ENCODE assay signal across 8 cellular contexts in genomic region chr16:3134338-3135119, GRCh38. TPM values are rescaled to one million over a fixed set of nuclear protein-coding genes. Genes with fewer than 3 reads are reported as not detected.
A peak's percentile ranks its signal among the peaks of the same experiment; 100 is the strongest.
DNase-seq lines count a peak whose midpoint lies in the region; ATAC-seq and TF ChIP-seq lines count a peak whose summit lies in the region.

TSS of gene ZNF213 (plus strand) at chr16:3135029. CDS start at chr16:3137281, 2,252 bp downstream.

- peaks cover 3% of the 10 kb centered on the region; the same call in 1 of the 2 replicates for H3K9me3 ChIP-seq in AG04450 (ENCODE audit: control insufficient read depth, insufficient read depth, low read length)

- H3K27ac ChIP-seq in AG04450 (ENCODE audit: low read depth, low read length): peak within 1 kb of the TSS; percentile 85

- peak; percentile 93 for DNase-seq in AG04450 (ENCODE audit: low read depth, low spot score)
- DNase-seq in NCI-H226: peak; percentile 99
- DNase-seq in cardiac fibroblast (ENCODE audit: low read depth in 2 of 2): peak; percentile 98
- peak; percentile 98 for DNase-seq in inferior parietal cortex (ENCODE audit: extremely low spot score)
- peak; percentile 97 for DNase-seq in smooth muscle cell of the brain vasculature (ENCODE audit: low read depth, low spot score)

- POLR2A ChIA-PET in AG04450 (lab: Yijun Ruan, JAX): interaction anchor here (0.5 to 2.4 kb wide), 8 partner anchors 9 to 75 kb away, joined by 3 to 27 read pairs (median 4); no protein-coding TSS in a partner anchor

- ATAC-seq in HG03175 (IDR thresholded peaks at IDR 0.05; ENCODE audit: unreplicated experiment): peak; percentile 92

- TF ChIP-seq CTCF in AG04450 (IDR thresholded peaks at IDR 0.05; ENCODE audit: low read depth, low read length) (no peak), WI38 (IDR thresholded peaks at IDR 0.05; ENCODE audit: low read depth, low read length) (no peak), cardiac fibroblast (IDR thresholded peaks at IDR 0.05; ENCODE audit: low read depth, low read length) (no peak)

- in situ Hi-C loops in GM18951 (cut with MboI; ENCODE audit: low sequenced_read_pairs, unreplicated experiment): loop anchor here (5.0 kb wide), 1 partner anchor 37 kb away; the partner anchor contains the start of gene ZSCAN10

- CTCF ChIA-PET in AG04450 (lab: Charles Lee): interaction anchor here (0.6 to 1.2 kb wide), 6 partner anchors 11 to 102 kb away, joined by 3 to 4 read pairs (median 3); partner anchors contain the start of gene BICDL2

- no peaks in the 10 kb centered on the region for H3K27me3 ChIP-seq in AG04450 (ENCODE audit: control insufficient read depth, insufficient read depth, low read length)

- TF ChIP-seq POLR2A in GM18951 (IDR thresholded peaks at IDR 0.05; ENCODE audit: extremely low read depth, insufficient read depth, insufficient read length): peak; percentile 71

- H3K4me3 ChIP-seq in AG04450 (ENCODE audit: low read depth, low read length): peak within 1 kb of the TSS; percentile 97
- H3K4me3 ChIP-seq in WI38 (ENCODE audit: low read depth, low read length): peak within 1 kb of the TSS; percentile 99
- H3K4me3 ChIP-seq in cardiac fibroblast (replicated peaks in 1 of 2; ENCODE audit: low read depth in 2 of 2, low read length in 2 of 2): peak within 1 kb of the TSS; percentile 100

RNA-seq across cellular contexts. Expression of gene ZNF213, which starts in this region (rescaled TPM):
- polyA plus RNA-seq in AG04450 (2011; rRNA removed): 0.47 and 1.2 TPM in 2 replicates
- 1.1 TPM in 2 replicates for polyA minus RNA-seq in AG04450 (2011; rRNA and poly(A)+ RNA removed)

Comparison
In these comparisons a context has a peak if more than half of its experiments do, and no peak if none do; other contexts are left out.
1. Peak in every context shown above with its lines: DNase-seq, ATAC-seq, H3K4me3 ChIP-seq and H3K27ac ChIP-seq.